Comparison of ENCODE assay signal across 12 cellular contexts in genomic region chr11:93524173-93524536, GRCh38. TPM values are rescaled to one million over a fixed set of nuclear protein-coding genes. Genes with fewer than 3 reads are reported as not detected.
DNase-seq lines count a peak whose midpoint lies in the region; ATAC-seq lines count a peak whose summit lies in the region.
"Had no signal": no experiment of that assay in that cellular context is flagged by ENCODE, and none has a peak within 500 bp of the region (broad histone marks: within the 10 kb centered on the region; RNA-seq: fewer than 3 reads in every experiment).

No MANE protein-coding gene starts in this region.

- H3K27me3 ChIP-seq in BLaER1 treated with 17β-estradiol and CSF1 and Interleukin-3, amounts not matched to agents 10 nM and 100 nM = peaks cover 0 to 24% (median 0%) of the 10 kb centered on the region in 11 experiments; a peak in 3 of 22 replicates
- H3K27me3 ChIP-seq: dorsolateral prefrontal cortex had no signal

- no peaks in the 10 kb centered on the region for H3K9me3 Mint-ChIP-seq in activated CD4-positive, alpha-beta memory T cell treated with anti-CD3 and anti-CD28 coated beads for 36 hours

- DNase-seq in activated CD4-positive, alpha-beta memory T cell treated with anti-CD3 and anti-CD28 coated beads for 36 hours = no peak
- DNase-seq in NCI-H1417 treated with DMSO at 0.1 percent for 48 hours (lab: John Stamatoyannopoulos, UW) (no peak), HuH-7 (ENCODE audit: low spot score) (no peak), NCI-H524 treated with DMSO at 0.1 percent for 48 hours (lab: John Stamatoyannopoulos, UW) (no peak)
- DNase-seq: activated CD4-positive, alpha-beta T cell treated with anti-CD3 and anti-CD28 coated beads, Interleukin-2, amount 50 U/mL, for 48 hours; dorsolateral prefrontal cortex; HCEC 1CT; islet precursor cell had no signal

- intact Hi-C loops in activated CD4-positive, alpha-beta memory T cell treated with anti-CD3 and anti-CD28 coated beads for 36 hours (cut with micrococcal nuclease) = no loop called here

- ATAC-seq in GM18909 (IDR thresholded peaks at IDR 0.05; ENCODE audit: poor library complexity, unreplicated experiment) (peak; percentile 46), HG02938 (IDR thresholded peaks at IDR 0.05; ENCODE audit: unreplicated experiment) (peak; percentile 33), HG02763 (IDR thresholded peaks at IDR 0.05; ENCODE audit: unreplicated experiment) (no peak)

- peak overlapping the region; percentile 61 for H3K27ac Mint-ChIP-seq in activated CD4-positive, alpha-beta memory T cell treated with anti-CD3 and anti-CD28 coated beads for 36 hours

- H3K9me3 ChIP-seq in BLaER1 treated with 17β-estradiol and CSF1 and Interleukin-3, amounts not matched to agents 10 nM and 100 nM (replicated peaks in 1 of 11) = no peaks in the 10 kb centered on the region

- peak overlapping the region; percentile 68 to 94 (median 80); a peak in 21 of 22 replicates for H3K27ac ChIP-seq in BLaER1 treated with 17β-estradiol and CSF1 and Interleukin-3, amounts not matched to agents 10 nM and 100 nM

- H3K4me2 ChIP-seq in BLaER1 treated with 17β-estradiol and CSF1 and Interleukin-3, amounts not matched to agents 10 nM and 100 nM = peak overlapping the region; percentile 78 to 98 (median 89)

- H3K4me1 Mint-ChIP-seq in activated CD4-positive, alpha-beta memory T cell treated with anti-CD3 and anti-CD28 coated beads for 36 hours (ENCODE audit: low read depth) = peaks cover 75% of the 10 kb centered on the region

- peaks cover 2% of the 10 kb centered on the region for H3K36me3 Mint-ChIP-seq in activated CD4-positive, alpha-beta memory T cell treated with anti-CD3 and anti-CD28 coated beads for 36 hours

- H3K4me3 Mint-ChIP-seq in activated CD4-positive, alpha-beta memory T cell treated with anti-CD3 and anti-CD28 coated beads for 36 hours = no peak overlapping the region

- H3K36me3 ChIP-seq in BLaER1 treated with 17β-estradiol and CSF1 and Interleukin-3, amounts not matched to agents 10 nM and 100 nM = no peaks in the 10 kb centered on the region; a peak in 1 of 22 replicates

- peak overlapping the region in 7 of 10 experiments; percentile 15 to 57 (median 44); a peak in 13 of 20 replicates for H3K4me3 ChIP-seq in BLaER1 treated with 17β-estradiol and CSF1 and Interleukin-3, amounts not matched to agents 10 nM and 100 nM
- H3K4me3 ChIP-seq: dorsolateral prefrontal cortex had no signal

- no peaks in the 10 kb centered on the region for H3K27me3 Mint-ChIP-seq in activated CD4-positive, alpha-beta memory T cell treated with anti-CD3 and anti-CD28 coated beads for 36 hours

- H4K20me1 ChIP-seq in BLaER1 treated with 17β-estradiol and CSF1 and Interleukin-3, amounts not matched to agents 10 nM and 100 nM = peaks cover 0 to 24% (median 0%) of the 10 kb centered on the region in 11 experiments; a peak in 3 of 22 replicates

- peak overlapping the region; percentile 54 to 85 (median 70) for H3K9ac ChIP-seq in BLaER1 treated with 17β-estradiol and CSF1 and Interleukin-3, amounts not matched to agents 10 nM and 100 nM

- CTCF ChIA-PET in activated CD4-positive, alpha-beta memory T cell treated with anti-CD3 and anti-CD28 coated beads for 36 hours (lab: Charles Lee) = no interaction called here

- H3K4me1 ChIP-seq in BLaER1 treated with 17β-estradiol and CSF1 and Interleukin-3, amounts not matched to agents 10 nM and 100 nM = peaks cover 82 to 94% (median 87%) of the 10 kb centered on the region in 10 experiments

- POLR2A ChIA-PET in activated CD4-positive, alpha-beta memory T cell treated with anti-CD3 and anti-CD28 coated beads for 36 hours (lab: Charles Lee) = interaction anchor here (1.3 to 1.8 kb wide), 2 partner anchors 12 to 18 kb away, joined by 5 to 6 read pairs; no protein-coding TSS in a partner anchor

RNA-seq across cellular contexts. Expression of gene SMCO4, which starts 19.0 kb away (rescaled TPM):
- total RNA-seq in activated CD4-positive, alpha-beta memory T cell treated with anti-CD3 and anti-CD28 coated beads for 36 hours = 10 to 100 TPM; 40.9 to 41.2 TPM
